In the genomic region with DNA sequence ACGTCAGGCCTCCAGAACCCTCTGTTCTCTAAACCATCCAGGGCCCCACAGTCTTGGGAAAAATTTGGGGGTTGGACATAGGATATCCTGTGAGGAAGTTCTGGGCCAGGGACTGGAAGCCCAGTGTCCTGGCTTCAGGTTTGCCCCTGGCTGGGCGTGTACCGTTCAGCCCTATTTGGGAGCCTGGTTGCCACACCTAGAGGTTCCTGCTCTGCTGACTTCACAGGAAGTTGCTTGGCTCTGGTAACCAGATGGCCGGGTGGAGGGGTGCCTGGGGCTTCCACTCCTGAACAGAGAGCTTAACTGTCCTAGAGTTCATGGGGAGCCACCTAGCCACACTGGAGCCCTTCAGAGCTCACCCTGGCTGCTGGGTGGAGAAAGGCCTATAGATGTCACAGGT, we compare ENCODE assay signal across 8 cellular contexts. TPM values are rescaled to one million over a fixed set of nuclear protein-coding genes. Genes with fewer than 3 reads are reported as not detected.
A peak's percentile ranks its signal among the peaks of the same experiment; 100 is the strongest.
DNase-seq lines count a peak whose midpoint lies in the region; ATAC-seq and TF ChIP-seq lines count a peak whose summit lies in the region.

No MANE protein-coding gene starts in this region.

- no peaks in the 10 kb centered on the region for H3K36me3 ChIP-seq in kidney epithelial cell (ENCODE audit: control insufficient read depth, insufficient read depth, low read length)
- H3K36me3 ChIP-seq in thymus (ENCODE audit: control insufficient read depth, insufficient read depth) = peaks cover 4% of the 10 kb centered on the region

- H3K27me3 ChIP-seq in kidney epithelial cell (ENCODE audit: control insufficient read depth, insufficient read depth, low read length) (no peaks in the 10 kb centered on the region), thymus (ENCODE audit: control insufficient read depth, insufficient read depth) (no peaks in the 10 kb centered on the region)

- H3K4me1 Mint-ChIP-seq in activated naive CD8-positive, alpha-beta T cell treated with anti-CD3 and anti-CD28 coated beads, Interleukin-2, amount 50 U/mL, for 24 hours = peaks cover 19% of the 10 kb centered on the region

- no peaks in the 10 kb centered on the region for H3K9me3 Mint-ChIP-seq in activated naive CD8-positive, alpha-beta T cell treated with anti-CD3 and anti-CD28 coated beads, Interleukin-2, amount 50 U/mL, for 24 hours

- peak overlapping the region; percentile 79 for H3K4me3 Mint-ChIP-seq in activated naive CD8-positive, alpha-beta T cell treated with anti-CD3 and anti-CD28 coated beads, Interleukin-2, amount 50 U/mL, for 24 hours

- DNase-seq in stimulated activated CD4-positive, alpha-beta T cell treated with anti-CD3 and anti-CD28 coated beads, Interleukin-1b, Interleukin-23, amount 100 ng/mL, for 48 hours = peak; percentile 32
- no peak for DNase-seq in stimulated activated CD4-positive, alpha-beta T cell treated with anti-CD3 and anti-CD28 coated beads, Interleukin-2, amount 100 ng/mL, for 48 hours
- DNase-seq in activated naive CD8-positive, alpha-beta T cell treated with anti-CD3 and anti-CD28 coated beads, Interleukin-2, amount 50 U/mL, for 24 hours = no peak
- DNase-seq in kidney epithelial cell (ENCODE audit: low read depth) (no peak), KG1 (lab: John Stamatoyannopoulos, UW) (no peak), NCI-H2171 (lab: John Stamatoyannopoulos, UW) (no peak)

- ATAC-seq in activated naive CD8-positive, alpha-beta T cell treated with anti-CD3 and anti-CD28 coated beads, Interleukin-2, amount 50 U/mL, for 24 hours = peak; percentile 44
- ATAC-seq in GM19324 (IDR thresholded peaks at IDR 0.05; ENCODE audit: low FRiP score, unreplicated experiment) = no peak

- TF ChIP-seq CTCF in kidney epithelial cell (IDR thresholded peaks at IDR 0.05; ENCODE audit: insufficient read depth, low read length, poor library complexity, severe bottlenecking) = no peak

- peaks cover 7% of the 10 kb centered on the region for H3K36me3 Mint-ChIP-seq in activated naive CD8-positive, alpha-beta T cell treated with anti-CD3 and anti-CD28 coated beads, Interleukin-2, amount 50 U/mL, for 24 hours (ENCODE audit: low read depth)

- peak overlapping the region; percentile 65 for H3K4me3 ChIP-seq in kidney epithelial cell (ENCODE audit: low read depth, low read length)
- peak overlapping the region; percentile 61 for H3K4me3 ChIP-seq in thymus (ENCODE audit: low read length)

- H3K4me1 ChIP-seq in thymus (ENCODE audit: control insufficient read depth, insufficient read depth, low read length) = no peaks in the 10 kb centered on the region

- H3K27ac Mint-ChIP-seq in activated naive CD8-positive, alpha-beta T cell treated with anti-CD3 and anti-CD28 coated beads, Interleukin-2, amount 50 U/mL, for 24 hours = peak overlapping the region; percentile 73

- H3K27ac ChIP-seq in thymus (ENCODE audit: low read depth) = peak overlapping the region; percentile 91

- 8% methylated on average over 4 of the region's 4 CpGs for WGBS in thymus

- H3K27me3 Mint-ChIP-seq in activated naive CD8-positive, alpha-beta T cell treated with anti-CD3 and anti-CD28 coated beads, Interleukin-2, amount 50 U/mL, for 24 hours = no peaks in the 10 kb centered on the region

- H3K9me3 ChIP-seq in thymus (ENCODE audit: control insufficient read depth) = no peaks in the 10 kb centered on the region

RNA-seq across cellular contexts. Expression of gene TAFAZZIN, which starts 1.1 kb away (rescaled TPM):
- total RNA-seq in kidney epithelial cell = 55.2 and 62.0 TPM in 2 replicates
- polyA plus RNA-seq in thymus = 111 TPM

RNA-seq across cellular contexts. Expression of gene DNASE1L1, which starts 3.4 kb away (rescaled TPM):
- total RNA-seq in kidney epithelial cell = 15.5 and 16.6 TPM in 2 replicates
- 23.0 TPM for polyA plus RNA-seq in thymus

RNA-seq across cellular contexts. Expression of gene RPL10, which starts 14.3 kb away (rescaled TPM):
- total RNA-seq in kidney epithelial cell = 8,307 and 11,298 TPM in 2 replicates
- 5,714 TPM for polyA plus RNA-seq in thymus

RNA-seq across cellular contexts. Expression of gene ATP6AP1, which starts 16.0 kb away (rescaled TPM):
- total RNA-seq in kidney epithelial cell = 70.0 and 78.3 TPM in 2 replicates
- polyA plus RNA-seq in thymus = 53.7 TPM

RNA-seq across cellular contexts. Expression of gene GDI1, which starts 24.5 kb away (rescaled TPM):
- total RNA-seq in kidney epithelial cell = 113 and 121 TPM in 2 replicates
- polyA plus RNA-seq in thymus = 144 TPM
